Comparison of ENCODE assay signal across 2 cellular contexts in genomic region chr7:147412782-147413186, GRCh38.
A peak's percentile ranks its signal among the peaks of the same experiment; 100 is the strongest.
TF ChIP-seq lines count a peak whose summit lies in the region.

No MANE protein-coding gene starts in this region.

TF ChIP-seq in IMR-90, 13 proteins besides CTCF, POLR2A, EP300 and RAD21:
- TF ChIP-seq BHLHE40 (IDR thresholded peaks at IDR 0.05; ENCODE audit: low read depth, low read length) (peak; percentile 60; the same call in 1 of the 2 replicates), MXI1 (IDR thresholded peaks at IDR 0.05; ENCODE audit: borderline replicate concordance, low read depth, low read length) (no peak; the same call in 1 of the 2 replicates), NFE2L2 (IDR thresholded peaks at IDR 0.05; ENCODE audit: low read depth, low read length) (peak; percentile 33; the same call in 1 of the 2 replicates), MAFK (IDR thresholded peaks at IDR 0.05; ENCODE audit: low read depth, low read length) (no peak), SMC3 (IDR thresholded peaks at IDR 0.05; ENCODE audit: low read depth, low read length) (no peak), FOS (IDR thresholded peaks at IDR 0.05; ENCODE audit: low read depth, low read length) (no peak), CHD1 (IDR thresholded peaks at IDR 0.05; ENCODE audit: low read depth, low read length) (no peak), CEBPB (IDR thresholded peaks at IDR 0.05; ENCODE audit: low read depth, low read length) (no peak), MAZ (IDR thresholded peaks at IDR 0.05; ENCODE audit: borderline replicate concordance, low read depth, low read length) (no peak), RCOR1 (IDR thresholded peaks at IDR 0.05; ENCODE audit: insufficient replicate concordance, low read length) (peak; percentile 31), RFX5 (IDR thresholded peaks at IDR 0.05; ENCODE audit: low read depth, low read length) (no peak)
- TF ChIP-seq, protein P1, sequence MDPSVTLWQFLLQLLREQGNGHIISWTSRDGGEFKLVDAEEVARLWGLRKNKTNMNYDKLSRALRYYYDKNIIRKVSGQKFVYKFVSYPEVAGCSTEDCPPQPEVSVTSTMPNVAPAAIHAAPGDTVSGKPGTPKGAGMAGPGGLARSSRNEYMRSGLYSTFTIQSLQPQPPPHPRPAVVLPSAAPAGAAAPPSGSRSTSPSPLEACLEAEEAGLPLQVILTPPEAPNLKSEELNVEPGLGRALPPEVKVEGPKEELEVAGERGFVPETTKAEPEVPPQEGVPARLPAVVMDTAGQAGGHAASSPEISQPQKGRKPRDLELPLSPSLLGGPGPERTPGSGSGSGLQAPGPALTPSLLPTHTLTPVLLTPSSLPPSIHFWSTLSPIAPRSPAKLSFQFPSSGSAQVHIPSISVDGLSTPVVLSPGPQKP (IDR thresholded peaks at IDR 0.05; ENCODE audit: borderline replicate concordance, low read depth, low read length): no peak
- TF ChIP-seq, protein P2, sequence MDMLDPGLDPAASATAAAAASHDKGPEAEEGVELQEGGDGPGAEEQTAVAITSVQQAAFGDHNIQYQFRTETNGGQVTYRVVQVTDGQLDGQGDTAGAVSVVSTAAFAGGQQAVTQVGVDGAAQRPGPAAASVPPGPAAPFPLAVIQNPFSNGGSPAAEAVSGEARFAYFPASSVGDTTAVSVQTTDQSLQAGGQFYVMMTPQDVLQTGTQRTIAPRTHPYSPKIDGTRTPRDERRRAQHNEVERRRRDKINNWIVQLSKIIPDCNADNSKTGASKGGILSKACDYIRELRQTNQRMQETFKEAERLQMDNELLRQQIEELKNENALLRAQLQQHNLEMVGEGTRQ (IDR thresholded peaks at IDR 0.05; ENCODE audit: low read depth, low read length): no peak

TF ChIP-seq in WTC11, 78 proteins besides CTCF, POLR2A, EP300 and RAD21:
- TF ChIP-seq ZNF671 (CRISPR knock-in tag; IDR thresholded peaks at IDR 0.05) (no peak), MXD4 (CRISPR knock-in tag; IDR thresholded peaks at IDR 0.05; ENCODE audit: borderline replicate concordance) (no peak), NFYB (CRISPR knock-in tag; conservative IDR thresholded peaks at IDR 0.05; ENCODE audit: low read depth) (no peak), NR3C1 (CRISPR knock-in tag; conservative IDR thresholded peaks at IDR 0.05; ENCODE audit: low read depth) (no peak), ZNF423 (CRISPR knock-in tag; IDR thresholded peaks at IDR 0.05) (no peak), MYBL2 (CRISPR knock-in tag; IDR thresholded peaks at IDR 0.05) (no peak), USF1 (CRISPR knock-in tag; IDR thresholded peaks at IDR 0.05) (no peak), NFATC4 (CRISPR knock-in tag; IDR thresholded peaks at IDR 0.05) (no peak), OVOL2 (CRISPR knock-in tag; IDR thresholded peaks at IDR 0.05; ENCODE audit: borderline replicate concordance) (no peak)
- TF ChIP-seq, protein P3, sequence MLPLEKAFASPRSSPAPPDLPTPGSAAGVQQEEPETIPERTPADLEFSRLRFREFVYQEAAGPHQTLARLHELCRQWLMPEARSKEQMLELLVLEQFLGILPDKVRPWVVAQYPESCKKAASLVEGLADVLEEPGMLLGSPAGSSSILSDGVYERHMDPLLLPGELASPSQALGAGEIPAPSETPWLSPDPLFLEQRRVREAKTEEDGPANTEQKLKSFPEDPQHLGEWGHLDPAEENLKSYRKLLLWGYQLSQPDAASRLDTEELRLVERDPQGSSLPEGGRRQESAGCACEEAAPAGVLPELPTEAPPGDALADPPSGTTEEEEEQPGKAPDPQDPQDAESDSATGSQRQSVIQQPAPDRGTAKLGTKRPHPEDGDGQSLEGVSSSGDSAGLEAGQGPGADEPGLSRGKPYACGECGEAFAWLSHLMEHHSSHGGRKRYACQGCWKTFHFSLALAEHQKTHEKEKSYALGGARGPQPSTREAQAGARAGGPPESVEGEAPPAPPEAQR (CRISPR knock-in tag; IDR thresholded peaks at IDR 0.05): no peak
